10 cellular contexts compared by ENCODE assay signal in the genomic region with DNA sequence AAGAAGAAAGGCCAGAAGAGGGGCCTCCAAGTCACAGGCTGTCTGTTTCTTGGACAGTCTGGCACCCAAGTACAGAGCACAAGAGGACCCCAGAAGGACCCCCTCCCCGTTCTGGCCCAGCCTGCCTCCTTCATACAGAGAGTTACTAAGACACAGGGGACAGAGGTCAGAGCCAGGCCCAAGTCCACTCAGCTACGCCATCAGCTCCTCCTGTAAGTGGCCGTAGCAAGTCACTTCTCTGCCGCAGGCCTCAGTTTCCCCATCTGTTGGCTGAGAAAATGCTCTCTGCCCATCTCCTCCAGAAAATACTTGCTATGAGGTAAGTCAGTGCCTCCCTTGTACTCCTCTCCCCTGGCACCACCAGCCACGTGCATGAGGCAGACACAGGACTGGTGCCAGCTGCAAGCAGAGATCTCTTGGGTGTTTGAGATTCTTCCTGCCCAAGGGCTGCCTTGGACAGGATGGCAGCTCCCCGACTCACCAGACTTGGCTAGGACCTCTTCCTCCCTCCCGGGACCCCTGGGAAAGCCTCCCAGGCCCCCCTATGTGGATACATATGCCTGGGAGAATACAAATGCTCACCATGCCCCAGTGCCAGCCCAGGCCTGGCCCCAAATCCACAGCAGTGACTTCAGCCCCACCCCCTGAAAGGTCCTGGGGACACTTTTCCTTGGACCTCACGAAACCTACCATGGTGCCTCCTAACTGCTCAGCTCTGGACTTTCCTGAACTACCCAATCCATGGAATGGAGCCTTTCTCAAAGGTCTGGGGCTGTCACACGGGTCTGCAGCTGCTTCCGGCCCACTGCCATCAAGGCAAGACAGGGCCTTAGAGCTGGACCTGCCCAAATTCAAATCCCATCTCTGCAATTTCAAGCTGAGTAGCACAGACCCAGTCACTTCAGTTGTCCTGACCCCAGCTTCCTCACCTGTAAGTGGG. TPM values are rescaled to one million over a fixed set of nuclear protein-coding genes. Genes with fewer than 3 reads are reported as not detected.
A peak's percentile ranks its signal among the peaks of the same experiment; 100 is the strongest.
DNase-seq lines count a peak whose midpoint lies in the region; ATAC-seq and TF ChIP-seq lines count a peak whose summit lies in the region.
"Had no signal": no experiment of that assay in that cellular context is flagged by ENCODE, and none has a peak within 500 bp of the region (broad histone marks: within the 10 kb centered on the region; RNA-seq: fewer than 3 reads in every experiment).

No MANE protein-coding gene starts in this region.

- peak overlapping the region; percentile 95 for H3K4me3 ChIP-seq in DOHH2 (ENCODE audit: low read length)
- peak overlapping the region; percentile 45 for H3K4me3 ChIP-seq in fibroblast of the aortic adventitia (ENCODE audit: low read depth, low read length)
- peak overlapping the region in 3 of 7 experiments; percentile 4 to 78 (median 4) for H3K4me3 ChIP-seq in skin epidermis

- H3K27me3 ChIP-seq in DOHH2 (ENCODE audit: control insufficient read depth, low read length): no peaks in the 10 kb centered on the region

- POLR2A ChIA-PET in WTC11 (lab: Charles Lee): no interaction called here

- H3K4me2 ChIP-seq in DOHH2 (ENCODE audit: low read length): peak overlapping the region; percentile 92

- H3K27ac Mint-ChIP-seq in WTC11: peak overlapping the region; percentile 83

- no peaks in the 10 kb centered on the region for H3K9me2 ChIP-seq in DOHH2 (replicated peaks; ENCODE audit: control insufficient read depth, low read length)

- peaks cover 70% of the 10 kb centered on the region for H3K4me1 Mint-ChIP-seq in WTC11

- no peak overlapping the region for H3K4me3 Mint-ChIP-seq in WTC11

- no peaks in the 10 kb centered on the region for H3K36me3 Mint-ChIP-seq in WTC11

- no peaks in the 10 kb centered on the region for H3K27me3 Mint-ChIP-seq in WTC11 (ENCODE audit: low read depth)

- H3F3A ChIP-seq in DOHH2 (ENCODE audit: control insufficient read depth, insufficient read depth): peaks cover 10% of the 10 kb centered on the region

- CTCF ChIA-PET in WTC11 (lab: Charles Lee): interaction anchor here (0.5 to 14.8 kb wide), 7 partner anchors 15 to 149 kb away, joined by 3 to 156 read pairs (median 4); no protein-coding TSS in a partner anchor

- DNase-seq in WTC11 (ENCODE audit: low spot score) (no peak), fibroblast of the aortic adventitia (ENCODE audit: low read depth) (no peak), SKM-1 (lab: John Stamatoyannopoulos, UW; ENCODE audit: unreplicated experiment) (no peak), NCI-H1417 treated with DMSO at 0.1 percent for 48 hours (lab: John Stamatoyannopoulos, UW) (no peak)
- DNase-seq: HCEC 1CT; stimulated activated CD8-positive, alpha-beta memory T cell treated with anti-CD3 and anti-CD28 coated beads, Interleukin-4, amount 100 ng/mL, for 48 hours had no signal

- ATAC-seq in WTC11: no peak
- ATAC-seq in GM21576 (IDR thresholded peaks at IDR 0.05; ENCODE audit: unreplicated experiment): no peak
- ATAC-seq in GM21390 (IDR thresholded peaks at IDR 0.05; ENCODE audit: unreplicated experiment): no peak

- H3K79me2 ChIP-seq in DOHH2 (ENCODE audit: control insufficient read depth, low read length): peaks cover 99% of the 10 kb centered on the region

- H3K9me3 Mint-ChIP-seq in WTC11: no peaks in the 10 kb centered on the region

- TF ChIP-seq CTCF in DOHH2 (IDR thresholded peaks at IDR 0.05; ENCODE audit: low read depth, low read length, poor library complexity, severe bottlenecking): no peak
- TF ChIP-seq CTCF in WTC11 (IDR thresholded peaks at IDR 0.05): no peak
- no peak for TF ChIP-seq CTCF in fibroblast of the aortic adventitia (IDR thresholded peaks at IDR 0.05; ENCODE audit: insufficient read depth, low read length)

- peak overlapping the region; percentile 83 for H3K27ac ChIP-seq in DOHH2 (ENCODE audit: low read depth, low read length)
- peak overlapping the region in 14 of 21 experiments; percentile 1 to 93 (median 90) for H3K27ac ChIP-seq in skin epidermis

- peaks cover 73% of the 10 kb centered on the region for H3K4me1 ChIP-seq in DOHH2 (ENCODE audit: control insufficient read depth, low read length)

- no peaks in the 10 kb centered on the region for H3K9me3 ChIP-seq in DOHH2 (ENCODE audit: control insufficient read depth, insufficient read depth, low read length)

- peaks cover 90% of the 10 kb centered on the region for H3K36me3 ChIP-seq in DOHH2 (ENCODE audit: control insufficient read depth, low read length)

- peaks cover 59% of the 10 kb centered on the region for H4K20me1 ChIP-seq in DOHH2 (ENCODE audit: control insufficient read depth, insufficient read depth, low read depth, low read length)

TF ChIP-seq in WTC11, 78 proteins besides CTCF, POLR2A, EP300 and RAD21:
- TF ChIP-seq, protein P1, sequence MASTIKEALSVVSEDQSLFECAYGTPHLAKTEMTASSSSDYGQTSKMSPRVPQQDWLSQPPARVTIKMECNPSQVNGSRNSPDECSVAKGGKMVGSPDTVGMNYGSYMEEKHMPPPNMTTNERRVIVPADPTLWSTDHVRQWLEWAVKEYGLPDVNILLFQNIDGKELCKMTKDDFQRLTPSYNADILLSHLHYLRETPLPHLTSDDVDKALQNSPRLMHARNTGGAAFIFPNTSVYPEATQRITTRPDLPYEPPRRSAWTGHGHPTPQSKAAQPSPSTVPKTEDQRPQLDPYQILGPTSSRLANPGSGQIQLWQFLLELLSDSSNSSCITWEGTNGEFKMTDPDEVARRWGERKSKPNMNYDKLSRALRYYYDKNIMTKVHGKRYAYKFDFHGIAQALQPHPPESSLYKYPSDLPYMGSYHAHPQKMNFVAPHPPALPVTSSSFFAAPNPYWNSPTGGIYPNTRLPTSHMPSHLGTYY (CRISPR knock-in tag; IDR thresholded peaks at IDR 0.05): no peak
- TF ChIP-seq JAZF1 (CRISPR knock-in tag; IDR thresholded peaks at IDR 0.05) (no peak), MYBL2 (CRISPR knock-in tag; IDR thresholded peaks at IDR 0.05) (no peak), ZNF416 (CRISPR knock-in tag; IDR thresholded peaks at IDR 0.05) (no peak), SOX15 (CRISPR knock-in tag; IDR thresholded peaks at IDR 0.05) (no peak)

RNA-seq across cellular contexts. Expression of a gene that starts 5.1 kb away (rescaled TPM):
- 42.2 to 66.4 TPM (median 51.3 TPM) in 3 replicates for total RNA-seq in WTC11 (2021)
- total RNA-seq in fibroblast of the aortic adventitia (ENCODE audit: low replicate concordance): 32.4 and 50.3 TPM in 2 replicates

RNA-seq across cellular contexts. Expression of a gene that starts 38.0 kb away (rescaled TPM):
- 53.3 to 58.2 TPM (median 56.1 TPM) in 3 replicates for total RNA-seq in WTC11 (2021)
- total RNA-seq in fibroblast of the aortic adventitia (ENCODE audit: low replicate concordance): 7.0 and 19.9 TPM in 2 replicates

RNA-seq across cellular contexts. Expression of a gene that starts 45.1 kb away (rescaled TPM):
- total RNA-seq in WTC11 (2021): 15.8 to 20.2 TPM (median 16.8 TPM) in 3 replicates
- 1.6 and 2.6 TPM in 2 replicates for total RNA-seq in fibroblast of the aortic adventitia (ENCODE audit: low replicate concordance)

RNA-seq across cellular contexts. Expression of a gene that starts 58.8 kb away (rescaled TPM):
- total RNA-seq in WTC11 (2021) (25.1 to 25.7 TPM (median 25.4 TPM) in 3 replicates), fibroblast of the aortic adventitia (ENCODE audit: low replicate concordance) (24.4 and 37.1 TPM in 2 replicates)
